1 cellular context compared by ENCODE assay signal in the genomic region with DNA sequence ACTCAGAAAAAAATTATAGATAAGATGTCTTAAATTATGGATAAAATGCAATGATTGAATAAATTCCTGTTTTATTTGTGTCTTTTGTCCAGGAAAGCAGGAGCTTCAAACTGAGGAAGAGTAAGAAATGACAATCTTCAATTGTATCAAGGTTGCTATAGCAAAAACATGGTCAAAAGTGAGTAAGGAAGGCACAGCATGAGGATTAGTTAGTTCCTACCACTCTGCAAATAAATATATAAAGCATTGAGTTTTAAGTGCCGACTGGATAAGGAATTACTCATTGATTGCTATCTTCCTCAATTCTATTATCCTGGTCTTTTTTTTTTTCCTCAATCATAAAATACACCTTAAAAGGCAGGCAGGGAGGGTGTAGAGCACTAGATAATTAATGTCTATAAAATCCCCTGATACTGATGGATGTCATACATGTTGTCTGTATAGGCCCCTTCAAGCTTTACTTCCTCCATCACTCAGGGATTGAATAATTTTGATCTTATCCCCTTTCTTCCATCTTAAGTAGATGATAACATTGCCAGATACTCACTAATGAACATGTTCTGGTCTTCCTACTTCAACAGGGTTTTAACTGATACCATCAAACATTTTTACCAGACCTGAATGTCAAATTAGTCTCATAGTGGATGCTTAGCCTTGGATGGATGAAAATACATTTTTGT.
TF ChIP-seq lines count a peak whose summit lies in the region.

No MANE protein-coding gene starts in this region.

TF ChIP-seq in GM23338, 12 proteins besides CTCF, POLR2A, EP300 and RAD21:
- TF ChIP-seq, protein P1, sequence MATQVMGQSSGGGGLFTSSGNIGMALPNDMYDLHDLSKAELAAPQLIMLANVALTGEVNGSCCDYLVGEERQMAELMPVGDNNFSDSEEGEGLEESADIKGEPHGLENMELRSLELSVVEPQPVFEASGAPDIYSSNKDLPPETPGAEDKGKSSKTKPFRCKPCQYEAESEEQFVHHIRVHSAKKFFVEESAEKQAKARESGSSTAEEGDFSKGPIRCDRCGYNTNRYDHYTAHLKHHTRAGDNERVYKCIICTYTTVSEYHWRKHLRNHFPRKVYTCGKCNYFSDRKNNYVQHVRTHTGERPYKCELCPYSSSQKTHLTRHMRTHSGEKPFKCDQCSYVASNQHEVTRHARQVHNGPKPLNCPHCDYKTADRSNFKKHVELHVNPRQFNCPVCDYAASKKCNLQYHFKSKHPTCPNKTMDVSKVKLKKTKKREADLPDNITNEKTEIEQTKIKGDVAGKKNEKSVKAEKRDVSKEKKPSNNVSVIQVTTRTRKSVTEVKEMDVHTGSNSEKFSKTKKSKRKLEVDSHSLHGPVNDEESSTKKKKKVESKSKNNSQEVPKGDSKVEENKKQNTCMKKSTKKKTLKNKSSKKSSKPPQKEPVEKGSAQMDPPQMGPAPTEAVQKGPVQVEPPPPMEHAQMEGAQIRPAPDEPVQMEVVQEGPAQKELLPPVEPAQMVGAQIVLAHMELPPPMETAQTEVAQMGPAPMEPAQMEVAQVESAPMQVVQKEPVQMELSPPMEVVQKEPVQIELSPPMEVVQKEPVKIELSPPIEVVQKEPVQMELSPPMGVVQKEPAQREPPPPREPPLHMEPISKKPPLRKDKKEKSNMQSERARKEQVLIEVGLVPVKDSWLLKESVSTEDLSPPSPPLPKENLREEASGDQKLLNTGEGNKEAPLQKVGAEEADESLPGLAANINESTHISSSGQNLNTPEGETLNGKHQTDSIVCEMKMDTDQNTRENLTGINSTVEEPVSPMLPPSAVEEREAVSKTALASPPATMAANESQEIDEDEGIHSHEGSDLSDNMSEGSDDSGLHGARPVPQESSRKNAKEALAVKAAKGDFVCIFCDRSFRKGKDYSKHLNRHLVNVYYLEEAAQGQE (IDR thresholded peaks at IDR 0.05; ENCODE audit: unreplicated experiment) = no peak
- TF ChIP-seq ZNF331 (CRISPR knock-in tag; IDR thresholded peaks at IDR 0.05; ENCODE audit: low read depth) = no peak
- TF ChIP-seq EZH2phosphoT487 (IDR thresholded peaks at IDR 0.05; ENCODE audit: unreplicated experiment) = no peak
- TF ChIP-seq, protein P2, sequence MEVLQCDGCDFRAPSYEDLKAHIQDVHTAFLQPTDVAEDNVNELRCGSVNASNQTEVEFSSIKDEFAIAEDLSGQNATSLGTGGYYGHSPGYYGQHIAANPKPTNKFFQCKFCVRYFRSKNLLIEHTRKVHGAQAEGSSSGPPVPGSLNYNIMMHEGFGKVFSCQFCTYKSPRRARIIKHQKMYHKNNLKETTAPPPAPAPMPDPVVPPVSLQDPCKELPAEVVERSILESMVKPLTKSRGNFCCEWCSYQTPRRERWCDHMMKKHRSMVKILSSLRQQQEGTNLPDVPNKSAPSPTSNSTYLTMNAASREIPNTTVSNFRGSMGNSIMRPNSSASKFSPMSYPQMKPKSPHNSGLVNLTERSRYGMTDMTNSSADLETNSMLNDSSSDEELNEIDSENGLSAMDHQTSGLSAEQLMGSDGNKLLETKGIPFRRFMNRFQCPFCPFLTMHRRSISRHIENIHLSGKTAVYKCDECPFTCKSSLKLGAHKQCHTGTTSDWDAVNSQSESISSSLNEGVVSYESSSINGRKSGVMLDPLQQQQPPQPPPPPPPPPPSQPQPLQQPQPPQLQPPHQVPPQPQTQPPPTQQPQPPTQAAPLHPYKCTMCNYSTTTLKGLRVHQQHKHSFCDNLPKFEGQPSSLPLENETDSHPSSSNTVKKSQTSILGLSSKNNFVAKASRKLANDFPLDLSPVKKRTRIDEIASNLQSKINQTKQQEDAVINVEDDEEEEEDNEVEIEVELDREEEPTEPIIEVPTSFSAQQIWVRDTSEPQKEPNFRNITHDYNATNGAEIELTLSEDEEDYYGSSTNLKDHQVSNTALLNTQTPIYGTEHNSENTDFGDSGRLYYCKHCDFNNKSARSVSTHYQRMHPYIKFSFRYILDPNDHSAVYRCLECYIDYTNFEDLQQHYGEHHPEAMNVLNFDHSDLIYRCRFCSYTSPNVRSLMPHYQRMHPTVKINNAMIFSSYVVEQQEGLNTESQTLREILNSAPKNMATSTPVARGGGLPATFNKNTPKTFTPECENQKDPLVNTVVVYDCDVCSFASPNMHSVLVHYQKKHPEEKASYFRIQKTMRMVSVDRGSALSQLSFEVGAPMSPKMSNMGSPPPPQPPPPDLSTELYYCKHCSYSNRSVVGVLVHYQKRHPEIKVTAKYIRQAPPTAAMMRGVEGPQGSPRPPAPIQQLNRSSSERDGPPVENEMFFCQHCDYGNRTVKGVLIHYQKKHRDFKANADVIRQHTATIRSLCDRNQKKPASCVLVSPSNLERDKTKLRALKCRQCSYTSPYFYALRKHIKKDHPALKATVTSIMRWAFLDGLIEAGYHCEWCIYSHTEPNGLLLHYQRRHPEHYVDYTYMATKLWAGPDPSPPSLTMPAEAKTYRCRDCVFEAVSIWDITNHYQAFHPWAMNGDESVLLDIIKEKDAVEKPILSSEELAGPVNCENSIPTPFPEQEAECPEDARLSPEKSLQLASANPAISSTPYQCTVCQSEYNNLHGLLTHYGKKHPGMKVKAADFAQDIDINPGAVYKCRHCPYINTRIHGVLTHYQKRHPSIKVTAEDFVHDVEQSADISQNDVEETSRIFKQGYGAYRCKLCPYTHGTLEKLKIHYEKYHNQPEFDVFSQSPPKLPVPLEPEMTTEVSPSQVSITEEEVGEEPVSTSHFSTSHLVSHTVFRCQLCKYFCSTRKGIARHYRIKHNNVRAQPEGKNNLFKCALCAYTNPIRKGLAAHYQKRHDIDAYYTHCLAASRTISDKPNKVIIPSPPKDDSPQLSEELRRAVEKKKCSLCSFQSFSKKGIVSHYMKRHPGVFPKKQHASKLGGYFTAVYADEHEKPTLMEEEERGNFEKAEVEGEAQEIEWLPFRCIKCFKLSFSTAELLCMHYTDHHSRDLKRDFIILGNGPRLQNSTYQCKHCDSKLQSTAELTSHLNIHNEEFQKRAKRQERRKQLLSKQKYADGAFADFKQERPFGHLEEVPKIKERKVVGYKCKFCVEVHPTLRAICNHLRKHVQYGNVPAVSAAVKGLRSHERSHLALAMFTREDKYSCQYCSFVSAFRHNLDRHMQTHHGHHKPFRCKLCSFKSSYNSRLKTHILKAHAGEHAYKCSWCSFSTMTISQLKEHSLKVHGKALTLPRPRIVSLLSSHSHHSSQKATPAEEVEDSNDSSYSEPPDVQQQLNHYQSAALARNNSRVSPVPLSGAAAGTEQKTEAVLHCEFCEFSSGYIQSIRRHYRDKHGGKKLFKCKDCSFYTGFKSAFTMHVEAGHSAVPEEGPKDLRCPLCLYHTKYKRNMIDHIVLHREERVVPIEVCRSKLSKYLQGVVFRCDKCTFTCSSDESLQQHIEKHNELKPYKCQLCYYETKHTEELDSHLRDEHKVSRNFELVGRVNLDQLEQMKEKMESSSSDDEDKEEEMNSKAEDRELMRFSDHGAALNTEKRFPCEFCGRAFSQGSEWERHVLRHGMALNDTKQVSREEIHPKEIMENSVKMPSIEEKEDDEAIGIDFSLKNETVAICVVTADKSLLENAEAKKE (CRISPR knock-in tag; IDR thresholded peaks at IDR 0.05) = no peak
- no peak for TF ChIP-seq NANOG (IDR thresholded peaks at IDR 0.05; ENCODE audit: borderline replicate concordance)
- no peak for TF ChIP-seq JUNB (IDR thresholded peaks at IDR 0.05; ENCODE audit: unreplicated experiment)
- TF ChIP-seq POLR2AphosphoS5 (IDR thresholded peaks at IDR 0.05; ENCODE audit: low read depth) = no peak
- TF ChIP-seq ZNF114 (CRISPR knock-in tag; IDR thresholded peaks at IDR 0.05) = no peak
- TF ChIP-seq EZH2 (IDR thresholded peaks at IDR 0.05; ENCODE audit: low read depth, unreplicated experiment) = no peak
- no peak for TF ChIP-seq STAT1 (IDR thresholded peaks at IDR 0.05; ENCODE audit: unreplicated experiment)
- no peak for TF ChIP-seq CREB1 (CRISPR knock-in tag; IDR thresholded peaks at IDR 0.05; ENCODE audit: low read depth)
- TF ChIP-seq, protein P3, sequence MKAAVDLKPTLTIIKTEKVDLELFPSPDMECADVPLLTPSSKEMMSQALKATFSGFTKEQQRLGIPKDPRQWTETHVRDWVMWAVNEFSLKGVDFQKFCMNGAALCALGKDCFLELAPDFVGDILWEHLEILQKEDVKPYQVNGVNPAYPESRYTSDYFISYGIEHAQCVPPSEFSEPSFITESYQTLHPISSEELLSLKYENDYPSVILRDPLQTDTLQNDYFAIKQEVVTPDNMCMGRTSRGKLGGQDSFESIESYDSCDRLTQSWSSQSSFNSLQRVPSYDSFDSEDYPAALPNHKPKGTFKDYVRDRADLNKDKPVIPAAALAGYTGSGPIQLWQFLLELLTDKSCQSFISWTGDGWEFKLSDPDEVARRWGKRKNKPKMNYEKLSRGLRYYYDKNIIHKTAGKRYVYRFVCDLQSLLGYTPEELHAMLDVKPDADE (IDR thresholded peaks at IDR 0.05) = no peak
